In the genomic region with DNA sequence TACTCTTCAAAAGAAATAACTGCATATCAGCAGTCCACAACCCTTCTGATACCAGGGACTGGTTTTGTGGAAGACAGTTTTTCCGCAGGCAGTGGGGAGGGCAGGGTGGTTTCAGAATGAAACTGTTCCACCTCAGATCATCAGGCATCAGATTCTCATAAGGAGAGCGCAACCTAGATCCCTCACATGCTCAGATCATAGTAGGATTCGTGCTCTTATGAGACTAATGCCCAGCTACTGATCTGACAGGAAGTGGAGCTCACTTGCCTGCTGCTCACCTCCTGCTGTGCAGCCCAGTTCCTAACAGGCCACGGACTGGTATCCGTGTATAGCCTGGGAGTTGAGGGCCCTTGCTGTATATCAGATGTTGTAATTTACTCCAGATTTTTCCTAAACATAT, we compare ENCODE assay signal across 8 cellular contexts. TPM values are rescaled to one million over a fixed set of nuclear protein-coding genes. Genes with fewer than 3 reads are reported as not detected.
DNase-seq lines count a peak whose midpoint lies in the region; ATAC-seq and TF ChIP-seq lines count a peak whose summit lies in the region.

No MANE protein-coding gene starts in this region.

- H3K27me3 ChIP-seq in DND-41 (ENCODE audit: insufficient read depth, low read length, poor library complexity), result no peaks in the 10 kb centered on the region

- ATAC-seq in DND-41 (ENCODE audit: insufficient read depth, low read depth) (peak; percentile 64; the same call in 1 of the 3 replicates), GM21381 (IDR thresholded peaks at IDR 0.05; ENCODE audit: unreplicated experiment) (peak; percentile 65), GM18519 (IDR thresholded peaks at IDR 0.05; ENCODE audit: low FRiP score, unreplicated experiment) (no peak), HG02840 (IDR thresholded peaks at IDR 0.05; ENCODE audit: low FRiP score, unreplicated experiment) (no peak)

- H3K9me3 ChIP-seq in DND-41 (ENCODE audit: insufficient read depth, low read length, severe bottlenecking), result no peaks in the 10 kb centered on the region

- no peak overlapping the region for H3K4me3 ChIP-seq in DND-41 (ENCODE audit: low read depth in 1 of 2, low read length in 2 of 2)
- no peak overlapping the region for H3K4me3 ChIP-seq in astrocyte of the spinal cord (ENCODE audit: low read depth, low read length)

- H3K9ac ChIP-seq in DND-41 (ENCODE audit: low read depth, low read length), result no peak overlapping the region

- no peaks in the 10 kb centered on the region for H3K4me1 ChIP-seq in DND-41 (ENCODE audit: insufficient read depth, low read length)

- no peak for DNase-seq in DND-41
- DNase-seq in HT1080 (ENCODE audit: low read depth), result peak; percentile 28
- DNase-seq in astrocyte of the spinal cord (ENCODE audit: low read depth, low spot score), result peak; percentile 26
- DNase-seq in NAMALWA (ENCODE audit: low spot score), result no peak
- DNase-seq in KG1 (lab: John Stamatoyannopoulos, UW), result no peak

- in situ Hi-C loops in astrocyte of the spinal cord (cut with HindIII; ENCODE audit: low sequenced_read_pairs), result no loop called here

- TF ChIP-seq CTCF in DND-41 (IDR thresholded peaks at IDR 0.05; ENCODE audit: borderline replicate concordance, extremely low read depth, low read length, poor library complexity, severe bottlenecking), result no peak
- TF ChIP-seq CTCF in astrocyte of the spinal cord (IDR thresholded peaks at IDR 0.05; ENCODE audit: low read depth, low read length), result no peak

- peaks cover 67% of the 10 kb centered on the region for H3K79me2 ChIP-seq in DND-41 (ENCODE audit: insufficient read depth, low read length)

- no peak overlapping the region for H3K4me2 ChIP-seq in DND-41 (ENCODE audit: insufficient read depth, low read length)

- peaks cover 18% of the 10 kb centered on the region for H3K36me3 ChIP-seq in DND-41 (ENCODE audit: insufficient read depth, low read length)

- H2AFZ ChIP-seq in DND-41 (ENCODE audit: low read depth, low read length), result no peak overlapping the region

- no peak overlapping the region for H3K27ac ChIP-seq in DND-41 (ENCODE audit: low read length)

- peaks cover 15% of the 10 kb centered on the region for H4K20me1 ChIP-seq in DND-41 (ENCODE audit: insufficient read depth, low read length)

RNA-seq across cellular contexts. Expression of a gene that starts 11.5 kb away (rescaled TPM):
- 75.0 and 78.3 TPM in 2 replicates for total RNA-seq in HT1080 (2014; rRNA removed; shearing (Covaris generic))
- 19.2 and 22.4 TPM in 2 replicates for polyA plus RNA-seq in HT1080 (2015; cell fraction: cytosol; rRNA removed)
- polyA plus RNA-seq in HT1080 (2015; cell fraction: nucleus; rRNA removed), result 27.1 and 27.6 TPM in 2 replicates

RNA-seq across cellular contexts. Expression of a gene that starts 11.8 kb away (rescaled TPM):
- 27.0 and 41.4 TPM in 2 replicates for total RNA-seq in HT1080 (2014; rRNA removed; shearing (Covaris generic))
- 69.6 and 75.2 TPM in 2 replicates for polyA plus RNA-seq in HT1080 (2015; cell fraction: cytosol; rRNA removed)
- 42.1 and 46.5 TPM in 2 replicates for polyA plus RNA-seq in HT1080 (2015; cell fraction: nucleus; rRNA removed)

RNA-seq across cellular contexts. Expression of a gene that starts 34.3 kb away (rescaled TPM):
- total RNA-seq in HT1080 (2014; rRNA removed; shearing (Covaris generic)), result 42.4 and 50.4 TPM in 2 replicates
- polyA plus RNA-seq in HT1080 (2015; cell fraction: cytosol; rRNA removed), result 19.0 and 22.1 TPM in 2 replicates
- polyA plus RNA-seq in HT1080 (2015; cell fraction: nucleus; rRNA removed), result 4.6 and 10.1 TPM in 2 replicates

RNA-seq across cellular contexts. Expression of a gene that starts 50.9 kb away (rescaled TPM):
- 16.0 and 23.6 TPM in 2 replicates for total RNA-seq in HT1080 (2014; rRNA removed; shearing (Covaris generic))
- polyA plus RNA-seq in HT1080 (2015; cell fraction: cytosol; rRNA removed), result 31.3 and 33.3 TPM in 2 replicates
- 24.6 and 24.8 TPM in 2 replicates for polyA plus RNA-seq in HT1080 (2015; cell fraction: nucleus; rRNA removed)

Comparison
In these comparisons a context has a peak if more than half of its experiments do, and no peak if none do; other contexts are left out.
1. ATAC-seq: peak in DND-41 (single experiment) and GM21381 (single experiment); none in GM18519 (single experiment) and HG02840 (single experiment).
2. DNase-seq: peak in HT1080 (single experiment) and astrocyte of the spinal cord (single experiment); none in DND-41 (single experiment), NAMALWA (single experiment) and KG1 (single experiment).